Comparison of ENCODE assay signal across 1 cellular context in genomic region chr3:175186511-175186910, GRCh38.
TF ChIP-seq lines count a peak whose summit lies in the region.

No MANE protein-coding gene starts in this region.

TF ChIP-seq in HepG2, 621 proteins besides CTCF, POLR2A, EP300 and RAD21 (continued from another document):
- no peak for TF ChIP-seq ZC3H13 (CRISPR knock-in tag; IDR thresholded peaks at IDR 0.05)
- TF ChIP-seq ZNF333 (CRISPR knock-in tag; IDR thresholded peaks at IDR 0.05; ENCODE audit: borderline replicate concordance) = no peak
- no peak for TF ChIP-seq SMC3 (IDR thresholded peaks at IDR 0.05; ENCODE audit: low read length)
- TF ChIP-seq HNRNPUL1 (IDR thresholded peaks at IDR 0.05; ENCODE audit: low read depth, low read length) = no peak
- TF ChIP-seq ZBTB21 (CRISPR knock-in tag; IDR thresholded peaks at IDR 0.05) = no peak
